In genomic region chr19:48418317-48419064, GRCh38 we compare ENCODE assay signal across 8 cellular contexts. TPM values are rescaled to one million over a fixed set of nuclear protein-coding genes. Genes with fewer than 3 reads are reported as not detected.
DNase-seq lines count a peak whose midpoint lies in the region; ATAC-seq and TF ChIP-seq lines count a peak whose summit lies in the region.

No MANE protein-coding gene starts in this region.

- H3K27ac Mint-ChIP-seq in IgD-negative memory B cell (peak overlapping the region; percentile 60 to 83 (median 76)), mesothelial cell of epicardium (peak overlapping the region; percentile 58)
- peak overlapping the region; percentile 87 for H3K27ac Mint-ChIP-seq in activated CD8-positive, alpha-beta T cell treated with anti-CD3 and anti-CD28 coated beads for 36 hours

- H3K36me3 Mint-ChIP-seq in IgD-negative memory B cell (no peaks in the 10 kb centered on the region), mesothelial cell of epicardium (peaks cover 4% of the 10 kb centered on the region)
- no peaks in the 10 kb centered on the region for H3K36me3 Mint-ChIP-seq in activated CD8-positive, alpha-beta T cell treated with anti-CD3 and anti-CD28 coated beads for 36 hours (ENCODE audit: low read depth)

- POLR2A ChIA-PET in activated CD8-positive, alpha-beta T cell treated with anti-CD3 and anti-CD28 coated beads for 36 hours (lab: Charles Lee), result no interaction called here
- POLR2A ChIA-PET in HEK293T (lab: Yijun Ruan, JAX), result interaction anchor here (1.0 to 1.5 kb wide), 2 partner anchors 27 to 28 kb away, joined by 3 to 8 read pairs; no protein-coding TSS in a partner anchor

- intact Hi-C loops in activated CD8-positive, alpha-beta T cell treated with anti-CD3 and anti-CD28 coated beads for 36 hours (cut with micrococcal nuclease), result no loop called here
- intact Hi-C loops in posterior vena cava (cut with DNase I), result no loop called here

- peak overlapping the region; percentile 65 to 98 (median 92) for H3K4me3 Mint-ChIP-seq in IgD-negative memory B cell
- H3K4me3 Mint-ChIP-seq in activated CD8-positive, alpha-beta T cell treated with anti-CD3 and anti-CD28 coated beads for 36 hours, result peak overlapping the region; percentile 65
- no peak overlapping the region for H3K4me3 Mint-ChIP-seq in mesothelial cell of epicardium

- no peak for TF ChIP-seq CTCF in activated CD8-positive, alpha-beta T cell treated with anti-CD3 and anti-CD28 coated beads for 36 hours (IDR thresholded peaks at IDR 0.05)
- no peak for TF ChIP-seq CTCF in mesothelial cell of epicardium (IDR thresholded peaks at IDR 0.05; ENCODE audit: unreplicated experiment)

- peaks cover 25% of the 10 kb centered on the region for H3K27me3 Mint-ChIP-seq in IgD-negative memory B cell
- H3K27me3 Mint-ChIP-seq in activated CD8-positive, alpha-beta T cell treated with anti-CD3 and anti-CD28 coated beads for 36 hours, result peaks cover 16% of the 10 kb centered on the region
- no peaks in the 10 kb centered on the region for H3K27me3 Mint-ChIP-seq in mesothelial cell of epicardium (ENCODE audit: low read depth)

- H3K4me1 Mint-ChIP-seq in IgD-negative memory B cell (peaks cover 6 to 18% (median 11%) of the 10 kb centered on the region in 3 donors), mesothelial cell of epicardium (peaks cover 19% of the 10 kb centered on the region)
- peaks cover 24% of the 10 kb centered on the region for H3K4me1 Mint-ChIP-seq in activated CD8-positive, alpha-beta T cell treated with anti-CD3 and anti-CD28 coated beads for 36 hours (ENCODE audit: low read depth)

- CTCF ChIA-PET in activated CD8-positive, alpha-beta T cell treated with anti-CD3 and anti-CD28 coated beads for 36 hours (lab: Charles Lee), result no interaction called here
- CTCF ChIA-PET in HEK293T (lab: Yijun Ruan, JAX), result no interaction called here

- DNase-seq in EL, result peak; percentile 63
- DNase-seq in activated CD8-positive, alpha-beta T cell treated with anti-CD3 and anti-CD28 coated beads for 36 hours, result peak; percentile 59
- DNase-seq in mesothelial cell of epicardium (ENCODE audit: low spot score in 2 of 2, unreplicated experiment in 2 of 2), result no peak
- DNase-seq in posterior vena cava (ENCODE audit: low spot score), result no peak
- no peak for DNase-seq in HEK293T (ENCODE audit: extremely low spot score)
- no peak for DNase-seq in NCI-H748 (lab: John Stamatoyannopoulos, UW; ENCODE audit: unreplicated experiment)
- DNase-seq in NCI-H2171 (lab: John Stamatoyannopoulos, UW), result no peak

- no peaks in the 10 kb centered on the region for H3K9me3 Mint-ChIP-seq in IgD-negative memory B cell
- H3K9me3 Mint-ChIP-seq in activated CD8-positive, alpha-beta T cell treated with anti-CD3 and anti-CD28 coated beads for 36 hours, result no peaks in the 10 kb centered on the region
- H3K9me3 Mint-ChIP-seq in mesothelial cell of epicardium, result no peaks in the 10 kb centered on the region

- peak; percentile 50 for ATAC-seq in activated CD8-positive, alpha-beta T cell treated with anti-CD3 and anti-CD28 coated beads for 36 hours

TF ChIP-seq in HEK293T, 16 proteins besides CTCF, POLR2A, EP300 and RAD21:
- TF ChIP-seq SUZ12 (IDR thresholded peaks at IDR 0.05) (no peak), ZNF384 (IDR thresholded peaks at IDR 0.05) (no peak), NFRKB (IDR thresholded peaks at IDR 0.05) (no peak), FOXA1 (IDR thresholded peaks at IDR 0.05) (no peak), BHLHE40 (IDR thresholded peaks at IDR 0.05; ENCODE audit: borderline replicate concordance) (no peak), CTBP1 (IDR thresholded peaks at IDR 0.05; ENCODE audit: borderline replicate concordance) (no peak), SP1 (IDR thresholded peaks at IDR 0.05) (no peak), ELF4 (IDR thresholded peaks at IDR 0.05) (no peak), FOXM1 (IDR thresholded peaks at IDR 0.05; ENCODE audit: borderline replicate concordance) (no peak), FOXK2 (IDR thresholded peaks at IDR 0.05) (no peak), HDGF (IDR thresholded peaks at IDR 0.05; ENCODE audit: borderline replicate concordance) (no peak), L3MBTL2 (conservative IDR thresholded peaks at IDR 0.05) (no peak), ARNT (IDR thresholded peaks at IDR 0.05) (no peak), PKNOX1 (IDR thresholded peaks at IDR 0.05) (no peak), TARDBP (IDR thresholded peaks at IDR 0.05) (no peak), LEF1 (IDR thresholded peaks at IDR 0.05; ENCODE audit: borderline replicate concordance) (no peak)
TF ChIP-seq in HEK293T: peak in this region for 0.

RNA-seq across cellular contexts. Expression of gene GRIN2D, which starts 25.0 kb away (rescaled TPM):
- polyA plus RNA-seq in IgD-negative memory B cell, result not detected
- under 1 TPM; 0.13 to 0.18 TPM for total RNA-seq in activated CD8-positive, alpha-beta T cell treated with anti-CD3 and anti-CD28 coated beads for 36 hours
- total RNA-seq in mesothelial cell of epicardium, result 14.5 to 15.8 TPM (median 15.7 TPM) in 3 replicates
- total RNA-seq in posterior vena cava, result 1 to 10 TPM in 1 of 2 donors, under 1 TPM in 1; 0.71 to 2.3 TPM

RNA-seq across cellular contexts. Expression of gene KDELR1, which starts 27.1 kb away (rescaled TPM):
- polyA plus RNA-seq in IgD-negative memory B cell, result 29.2 TPM
- 10 to 100 TPM; 66.3 to 66.7 TPM for total RNA-seq in activated CD8-positive, alpha-beta T cell treated with anti-CD3 and anti-CD28 coated beads for 36 hours
- 255 to 262 TPM (median 260 TPM) in 3 replicates for total RNA-seq in mesothelial cell of epicardium
- 100 to 1,000 TPM in 1 of 2 donors, 10 to 100 TPM in 1; 94.6 to 111 TPM for total RNA-seq in posterior vena cava

RNA-seq across cellular contexts. Expression of gene GRWD1, which starts 27.3 kb away (rescaled TPM):
- 40.3 TPM for polyA plus RNA-seq in IgD-negative memory B cell
- total RNA-seq in activated CD8-positive, alpha-beta T cell treated with anti-CD3 and anti-CD28 coated beads for 36 hours, result 10 to 100 TPM; 49.4 to 50.1 TPM
- total RNA-seq in mesothelial cell of epicardium (34.0 to 36.5 TPM (median 36.2 TPM) in 3 replicates), posterior vena cava (10 to 100 TPM; 21.1 to 24.2 TPM)

RNA-seq across cellular contexts. Expression of gene KCNJ14, which starts 36.9 kb away (rescaled TPM):
- polyA plus RNA-seq in IgD-negative memory B cell, result 0.48 TPM
- 1 to 10 TPM; 1.3 to 1.5 TPM for total RNA-seq in activated CD8-positive, alpha-beta T cell treated with anti-CD3 and anti-CD28 coated beads for 36 hours
- total RNA-seq in mesothelial cell of epicardium (2.7 to 2.8 TPM (median 2.8 TPM) in 3 replicates), posterior vena cava (under 1 TPM; 0.52 to 0.65 TPM)

RNA-seq across cellular contexts. Expression of gene CYTH2, which starts 50.7 kb away (rescaled TPM):
- polyA plus RNA-seq in IgD-negative memory B cell, result 31.8 TPM
- 10 to 100 TPM; 23.8 to 24.5 TPM for total RNA-seq in activated CD8-positive, alpha-beta T cell treated with anti-CD3 and anti-CD28 coated beads for 36 hours
- total RNA-seq in mesothelial cell of epicardium, result 184 to 196 TPM (median 190 TPM) in 3 replicates
- total RNA-seq in posterior vena cava, result 10 to 100 TPM; 34.1 to 49.2 TPM

Comparison
In these comparisons a context has a peak if more than half of its experiments do, and no peak if none do; other contexts are left out.
1. DNase-seq: peak in EL (single experiment) and activated CD8-positive, alpha-beta T cell treated with anti-CD3 and anti-CD28 coated beads for 36 hours (single experiment); none in mesothelial cell of epicardium (0 of 2), posterior vena cava (single experiment), HEK293T (single experiment), NCI-H748 (single experiment) and NCI-H2171 (single experiment).
2. Peak in every context shown above with its lines, with median percentiles within 50 percentile points of each other: H3K27ac Mint-ChIP-seq.